Comparison of ENCODE assay signal across 2 cellular contexts in genomic region chr1:228041316-228041715, GRCh38.
TF ChIP-seq lines count a peak whose summit lies in the region.

No MANE protein-coding gene starts in this region.

TF ChIP-seq in HEK293, 187 proteins besides CTCF, POLR2A, EP300 and RAD21 (continued from another document and continues in another):
- TF ChIP-seq ZSCAN5A (tag by site-specific recombination; IDR thresholded peaks at IDR 0.05) (no peak), ZNF324 (tag by site-specific recombination; IDR thresholded peaks at IDR 0.05) (no peak), IKZF3 (tag by site-specific recombination; IDR thresholded peaks at IDR 0.05) (no peak), ZNF785 (tag by site-specific recombination; IDR thresholded peaks at IDR 0.05) (peak; percentile 56; the same call in 1 of the 2 replicates), ZNF777 (tag by site-specific recombination; IDR thresholded peaks at IDR 0.05; ENCODE audit: borderline replicate concordance) (no peak), ZBTB11 (tag by site-specific recombination; conservative IDR thresholded peaks at IDR 0.05; ENCODE audit: low read depth) (no peak), ZFP41 (tag by site-specific recombination; IDR thresholded peaks at IDR 0.05; ENCODE audit: borderline replicate concordance) (no peak), ZFP69B (tag by site-specific recombination; IDR thresholded peaks at IDR 0.05) (no peak), ZNF2 (tag by site-specific recombination; IDR thresholded peaks at IDR 0.05) (no peak), ZNF521 (tag by site-specific recombination; IDR thresholded peaks at IDR 0.05) (0 out of 2 replicates have a peak, but pooled peaks have one; percentile 90), KLF1 (tag by site-specific recombination; IDR thresholded peaks at IDR 0.05) (no peak), ZNF580 (tag by site-specific recombination; IDR thresholded peaks at IDR 0.05) (no peak), ZNF623 (tag by site-specific recombination; IDR thresholded peaks at IDR 0.05) (no peak), ZNF776 (tag by site-specific recombination; IDR thresholded peaks at IDR 0.05; ENCODE audit: borderline replicate concordance) (no peak), ZNF350 (tag by site-specific recombination; IDR thresholded peaks at IDR 0.05) (no peak), GLIS1 (tag by site-specific recombination; IDR thresholded peaks at IDR 0.05) (no peak), ZNF148 (tag by site-specific recombination; IDR thresholded peaks at IDR 0.05; ENCODE audit: borderline replicate concordance) (0 out of 2 replicates have a peak, but pooled peaks have one; percentile 52), ZNF610 (tag by site-specific recombination; IDR thresholded peaks at IDR 0.05; ENCODE audit: borderline replicate concordance) (no peak), ZBTB26 (tag by site-specific recombination; optimal IDR thresholded peaks at IDR 0.05) (peak; percentile 8), ZNF488 (tag by site-specific recombination; IDR thresholded peaks at IDR 0.05) (no peak), SP3 (tag by site-specific recombination; IDR thresholded peaks at IDR 0.05) (no peak)

TF ChIP-seq in HEK293T, 16 proteins besides CTCF, POLR2A, EP300 and RAD21 (continued from another document):
- TF ChIP-seq PKNOX1 (IDR thresholded peaks at IDR 0.05) (peak; percentile 94), ARNT (IDR thresholded peaks at IDR 0.05) (no peak), FOXA1 (IDR thresholded peaks at IDR 0.05) (no peak)
